1 cellular context compared by ENCODE assay signal in the genomic region with DNA sequence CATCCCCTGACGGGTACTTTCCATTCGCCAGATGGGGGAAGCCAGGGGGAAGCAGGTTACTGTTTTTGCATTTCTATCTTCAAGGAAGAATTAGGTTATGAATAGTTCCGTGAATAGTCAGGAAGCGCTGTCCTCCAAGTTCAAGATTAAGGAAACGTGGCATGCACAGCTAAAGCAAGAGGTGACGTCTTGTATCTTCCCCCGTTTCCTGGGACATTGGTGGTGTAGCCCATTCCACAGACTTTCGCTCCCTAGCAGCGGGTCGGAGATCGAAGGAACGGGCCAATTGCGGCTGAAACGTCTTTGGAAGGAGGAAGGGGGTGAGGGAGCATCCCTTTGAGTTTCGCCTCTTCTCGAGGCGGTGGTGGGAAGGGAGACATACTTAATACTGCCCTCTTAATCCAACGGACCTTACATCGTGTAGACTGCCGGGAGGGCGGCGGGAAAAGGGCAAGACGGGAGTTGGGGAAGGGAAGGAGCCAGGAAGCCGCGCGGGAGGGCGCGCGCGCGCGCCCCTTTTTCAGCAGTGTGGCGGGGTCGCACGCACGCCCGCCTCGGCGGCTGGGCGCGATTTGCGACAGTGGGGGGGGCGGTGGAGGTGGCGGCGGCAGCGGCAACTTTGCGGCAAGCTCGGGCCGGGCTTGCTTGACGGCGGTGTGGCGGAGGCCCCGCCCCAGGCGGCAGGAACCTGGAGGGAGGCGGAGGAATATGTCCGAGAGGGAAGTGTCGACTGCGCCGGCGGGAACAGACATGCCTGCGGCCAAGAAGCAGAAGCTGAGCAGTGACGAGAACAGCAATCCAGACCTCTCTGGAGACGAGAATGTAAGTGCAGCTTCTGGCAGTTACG.
TF ChIP-seq lines count a peak whose summit lies in the region.

TSS of gene EED (plus strand) at position 232 of the 847 bp plus-strand sequence. CDS start at position 709, 477 bp downstream.

TF ChIP-seq in K562, 482 proteins besides CTCF, POLR2A, EP300 and RAD21 (continued from another document and continues in another):
- TF ChIP-seq, protein P1, sequence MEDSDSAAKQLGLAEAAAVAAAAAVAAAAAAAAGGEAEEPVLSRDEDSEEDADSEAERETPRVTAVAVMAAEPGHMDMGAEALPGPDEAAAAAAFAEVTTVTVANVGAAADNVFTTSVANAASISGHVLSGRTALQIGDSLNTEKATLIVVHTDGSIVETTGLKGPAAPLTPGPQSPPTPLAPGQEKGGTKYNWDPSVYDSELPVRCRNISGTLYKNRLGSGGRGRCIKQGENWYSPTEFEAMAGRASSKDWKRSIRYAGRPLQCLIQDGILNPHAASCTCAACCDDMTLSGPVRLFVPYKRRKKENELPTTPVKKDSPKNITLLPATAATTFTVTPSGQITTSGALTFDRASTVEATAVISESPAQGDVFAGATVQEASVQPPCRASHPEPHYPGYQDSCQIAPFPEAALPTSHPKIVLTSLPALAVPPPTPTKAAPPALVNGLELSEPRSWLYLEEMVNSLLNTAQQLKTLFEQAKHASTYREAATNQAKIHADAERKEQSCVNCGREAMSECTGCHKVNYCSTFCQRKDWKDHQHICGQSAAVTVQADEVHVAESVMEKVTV (CRISPR knock-in tag; IDR thresholded peaks at IDR 0.05), result peak; percentile 29; the same call in 1 of the 2 replicates
- no peak for TF ChIP-seq SMARCA4 (IDR thresholded peaks at IDR 0.05)
- peak; percentile 51; the same call in 1 of the 2 replicates for TF ChIP-seq ESRRA (IDR thresholded peaks at IDR 0.05; ENCODE audit: borderline replicate concordance, low read depth)
- no peak for TF ChIP-seq ZNF589 (CRISPR knock-in tag; IDR thresholded peaks at IDR 0.05; ENCODE audit: low read depth)
- TF ChIP-seq KLF10 (CRISPR knock-in tag; IDR thresholded peaks at IDR 0.05), result no peak
- TF ChIP-seq TAF15 (IDR thresholded peaks at IDR 0.05; ENCODE audit: low read depth, low read length), result no peak
- TF ChIP-seq BCOR (IDR thresholded peaks at IDR 0.05), result peak; percentile 81; the same call in 1 of the 2 replicates
- TF ChIP-seq ZNF232 (CRISPR knock-in tag; IDR thresholded peaks at IDR 0.05), result no peak
- TF ChIP-seq ATF6 (CRISPR knock-in tag; IDR thresholded peaks at IDR 0.05), result no peak
- TF ChIP-seq TBL1XR1 (IDR thresholded peaks at IDR 0.05; ENCODE audit: low read length in 2 of 2), result peak in 1 of 2 experiments; percentile 43; a peak in 1 of 4 replicates
- peak; percentile 57; the same call in 1 of the 2 replicates for TF ChIP-seq MTA3 (IDR thresholded peaks at IDR 0.05; ENCODE audit: borderline replicate concordance)
- no peak for TF ChIP-seq ZNF311 (CRISPR knock-in tag; IDR thresholded peaks at IDR 0.05)
- TF ChIP-seq YY1 (IDR thresholded peaks at IDR 0.05; ENCODE audit: borderline replicate concordance in 1 of 3, control insufficient read depth in 1 of 3, extremely low read depth in 1 of 3, insufficient read depth in 3 of 3, insufficient read length in 1 of 3, insufficient replicate concordance in 2 of 3, low read depth in 1 of 3, low read length in 2 of 3), result peak in 2 of 3 experiments; percentile 73 to 77
- peak; percentile 68 for TF ChIP-seq RBBP5 (IDR thresholded peaks at IDR 0.05; ENCODE audit: borderline replicate concordance, insufficient read depth, low read length, poor library complexity, severe bottlenecking)
- TF ChIP-seq MAFG (tag; conservative IDR thresholded peaks at IDR 0.05), result no peak
- peak; percentile 72 for TF ChIP-seq BRD9 (IDR thresholded peaks at IDR 0.05; ENCODE audit: low read depth, partially characterized antibody)
- TF ChIP-seq NCOR1 (IDR thresholded peaks at IDR 0.05), result no peak
- TF ChIP-seq, protein P2, sequence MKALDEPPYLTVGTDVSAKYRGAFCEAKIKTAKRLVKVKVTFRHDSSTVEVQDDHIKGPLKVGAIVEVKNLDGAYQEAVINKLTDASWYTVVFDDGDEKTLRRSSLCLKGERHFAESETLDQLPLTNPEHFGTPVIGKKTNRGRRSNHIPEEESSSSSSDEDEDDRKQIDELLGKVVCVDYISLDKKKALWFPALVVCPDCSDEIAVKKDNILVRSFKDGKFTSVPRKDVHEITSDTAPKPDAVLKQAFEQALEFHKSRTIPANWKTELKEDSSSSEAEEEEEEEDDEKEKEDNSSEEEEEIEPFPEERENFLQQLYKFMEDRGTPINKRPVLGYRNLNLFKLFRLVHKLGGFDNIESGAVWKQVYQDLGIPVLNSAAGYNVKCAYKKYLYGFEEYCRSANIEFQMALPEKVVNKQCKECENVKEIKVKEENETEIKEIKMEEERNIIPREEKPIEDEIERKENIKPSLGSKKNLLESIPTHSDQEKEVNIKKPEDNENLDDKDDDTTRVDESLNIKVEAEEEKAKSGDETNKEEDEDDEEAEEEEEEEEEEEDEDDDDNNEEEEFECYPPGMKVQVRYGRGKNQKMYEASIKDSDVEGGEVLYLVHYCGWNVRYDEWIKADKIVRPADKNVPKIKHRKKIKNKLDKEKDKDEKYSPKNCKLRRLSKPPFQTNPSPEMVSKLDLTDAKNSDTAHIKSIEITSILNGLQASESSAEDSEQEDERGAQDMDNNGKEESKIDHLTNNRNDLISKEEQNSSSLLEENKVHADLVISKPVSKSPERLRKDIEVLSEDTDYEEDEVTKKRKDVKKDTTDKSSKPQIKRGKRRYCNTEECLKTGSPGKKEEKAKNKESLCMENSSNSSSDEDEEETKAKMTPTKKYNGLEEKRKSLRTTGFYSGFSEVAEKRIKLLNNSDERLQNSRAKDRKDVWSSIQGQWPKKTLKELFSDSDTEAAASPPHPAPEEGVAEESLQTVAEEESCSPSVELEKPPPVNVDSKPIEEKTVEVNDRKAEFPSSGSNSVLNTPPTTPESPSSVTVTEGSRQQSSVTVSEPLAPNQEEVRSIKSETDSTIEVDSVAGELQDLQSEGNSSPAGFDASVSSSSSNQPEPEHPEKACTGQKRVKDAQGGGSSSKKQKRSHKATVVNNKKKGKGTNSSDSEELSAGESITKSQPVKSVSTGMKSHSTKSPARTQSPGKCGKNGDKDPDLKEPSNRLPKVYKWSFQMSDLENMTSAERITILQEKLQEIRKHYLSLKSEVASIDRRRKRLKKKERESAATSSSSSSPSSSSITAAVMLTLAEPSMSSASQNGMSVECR (CRISPR knock-in tag; IDR thresholded peaks at IDR 0.05), result peak; percentile 76; the same call in 1 of the 2 replicates
- TF ChIP-seq GTF2F1 (IDR thresholded peaks at IDR 0.05; ENCODE audit: low read depth, low read length), result no peak
- no peak for TF ChIP-seq ZNF3 (CRISPR knock-in tag; IDR thresholded peaks at IDR 0.05)
- TF ChIP-seq, protein P3, sequence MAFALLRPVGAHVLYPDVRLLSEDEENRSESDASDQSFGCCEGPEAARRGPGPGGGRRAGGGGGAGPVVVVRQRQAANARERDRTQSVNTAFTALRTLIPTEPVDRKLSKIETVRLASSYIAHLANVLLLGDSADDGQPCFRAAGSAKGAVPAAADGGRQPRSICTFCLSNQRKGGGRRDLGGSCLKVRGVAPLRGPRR (CRISPR knock-in tag; IDR thresholded peaks at IDR 0.05), result 0 out of 2 replicates have a peak, but pooled peaks have one; percentile 50
- no peak for TF ChIP-seq TCF3 (CRISPR knock-in tag; IDR thresholded peaks at IDR 0.05)
- TF ChIP-seq HCFC1 (IDR thresholded peaks at IDR 0.05; ENCODE audit: low read depth, low read length), result peak; percentile 95
- TF ChIP-seq ZKSCAN1 (IDR thresholded peaks at IDR 0.05; ENCODE audit: low read depth, low read length), result no peak
- peak; percentile 97 for TF ChIP-seq NUFIP1 (IDR thresholded peaks at IDR 0.05; ENCODE audit: partially characterized antibody)
- no peak for TF ChIP-seq ATF1 (CRISPR knock-in tag; IDR thresholded peaks at IDR 0.05)
- peak; percentile 88 for TF ChIP-seq ATF1 (tag; IDR thresholded peaks at IDR 0.05)
- peak; percentile 90 for TF ChIP-seq KDM5B (IDR thresholded peaks at IDR 0.05; ENCODE audit: insufficient replicate concordance, low read depth, low read length)
- no peak for TF ChIP-seq NR4A1 (CRISPR knock-in tag; IDR thresholded peaks at IDR 0.05)
- no peak for TF ChIP-seq NR4A1 (tag; IDR thresholded peaks at IDR 0.05)
- TF ChIP-seq MCM5 (IDR thresholded peaks at IDR 0.05; ENCODE audit: low read depth), result no peak
- TF ChIP-seq, protein P4, sequence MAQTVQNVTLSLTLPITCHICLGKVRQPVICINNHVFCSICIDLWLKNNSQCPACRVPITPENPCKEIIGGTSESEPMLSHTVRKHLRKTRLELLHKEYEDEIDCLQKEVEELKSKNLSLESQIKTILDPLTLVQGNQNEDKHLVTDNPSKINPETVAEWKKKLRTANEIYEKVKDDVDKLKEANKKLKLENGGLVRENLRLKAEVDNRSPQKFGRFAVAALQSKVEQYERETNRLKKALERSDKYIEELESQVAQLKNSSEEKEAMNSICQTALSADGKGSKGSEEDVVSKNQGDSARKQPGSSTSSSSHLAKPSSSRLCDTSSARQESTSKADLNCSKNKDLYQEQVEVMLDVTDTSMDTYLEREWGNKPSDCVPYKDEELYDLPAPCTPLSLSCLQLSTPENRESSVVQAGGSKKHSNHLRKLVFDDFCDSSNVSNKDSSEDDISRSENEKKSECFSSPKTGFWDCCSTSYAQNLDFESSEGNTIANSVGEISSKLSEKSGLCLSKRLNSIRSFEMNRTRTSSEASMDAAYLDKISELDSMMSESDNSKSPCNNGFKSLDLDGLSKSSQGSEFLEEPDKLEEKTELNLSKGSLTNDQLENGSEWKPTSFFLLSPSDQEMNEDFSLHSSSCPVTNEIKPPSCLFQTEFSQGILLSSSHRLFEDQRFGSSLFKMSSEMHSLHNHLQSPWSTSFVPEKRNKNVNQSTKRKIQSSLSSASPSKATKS (CRISPR knock-in tag; IDR thresholded peaks at IDR 0.05), result no peak
- TF ChIP-seq, protein P5, sequence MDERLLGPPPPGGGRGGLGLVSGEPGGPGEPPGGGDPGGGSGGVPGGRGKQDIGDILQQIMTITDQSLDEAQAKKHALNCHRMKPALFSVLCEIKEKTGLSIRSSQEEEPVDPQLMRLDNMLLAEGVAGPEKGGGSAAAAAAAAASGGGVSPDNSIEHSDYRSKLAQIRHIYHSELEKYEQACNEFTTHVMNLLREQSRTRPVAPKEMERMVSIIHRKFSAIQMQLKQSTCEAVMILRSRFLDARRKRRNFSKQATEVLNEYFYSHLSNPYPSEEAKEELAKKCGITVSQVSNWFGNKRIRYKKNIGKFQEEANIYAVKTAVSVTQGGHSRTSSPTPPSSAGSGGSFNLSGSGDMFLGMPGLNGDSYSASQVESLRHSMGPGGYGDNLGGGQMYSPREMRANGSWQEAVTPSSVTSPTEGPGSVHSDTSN (CRISPR knock-in tag; IDR thresholded peaks at IDR 0.05; ENCODE audit: low read depth), result no peak
- TF ChIP-seq, protein P5 (tag; conservative IDR thresholded peaks at IDR 0.05; ENCODE audit: low read depth), result 0 out of 2 replicates have a peak, but pooled peaks have one; percentile 29
- TF ChIP-seq TRIM25 (IDR thresholded peaks at IDR 0.05; ENCODE audit: borderline replicate concordance), result no peak
- no peak for TF ChIP-seq ZNF24 (IDR thresholded peaks at IDR 0.05)
- peak in 1 of 2 experiments; percentile 74; a peak in 1 of 3 replicates for TF ChIP-seq CBX3 (IDR thresholded peaks at IDR 0.05; ENCODE audit: borderline replicate concordance in 1 of 2, low read length in 2 of 2)
- peak; percentile 99 for TF ChIP-seq TOE1 (IDR thresholded peaks at IDR 0.05; ENCODE audit: borderline replicate concordance)
- no peak for TF ChIP-seq TOE1 (CRISPR knock-in tag; IDR thresholded peaks at IDR 0.05; ENCODE audit: borderline replicate concordance, low read depth)
- no peak for TF ChIP-seq ETV5 (CRISPR knock-in tag; IDR thresholded peaks at IDR 0.05; ENCODE audit: low read depth)
- no peak for TF ChIP-seq SMAD2 (IDR thresholded peaks at IDR 0.05; ENCODE audit: low read depth, low read length)
- TF ChIP-seq ZNF668 (CRISPR knock-in tag; IDR thresholded peaks at IDR 0.05), result no peak
- no peak for TF ChIP-seq CCAR2 (IDR thresholded peaks at IDR 0.05; ENCODE audit: low read depth, low read length)
- TF ChIP-seq MTA1 (IDR thresholded peaks at IDR 0.05; ENCODE audit: borderline replicate concordance), result no peak
- TF ChIP-seq SP2 (IDR thresholded peaks at IDR 0.05; ENCODE audit: extremely low read depth, low read depth, low read length, poor library complexity, severe bottlenecking), result no peak
- no peak for TF ChIP-seq ZNF324 (CRISPR knock-in tag; IDR thresholded peaks at IDR 0.05)
- TF ChIP-seq ZC3H8 (IDR thresholded peaks at IDR 0.05), result no peak
- peak; percentile 75 for TF ChIP-seq ZFP36 (IDR thresholded peaks at IDR 0.05; ENCODE audit: low read depth, low read length, partially characterized antibody)
- TF ChIP-seq ZNF121 (CRISPR knock-in tag; conservative IDR thresholded peaks at IDR 0.05), result no peak
